30 cellular contexts compared by ENCODE assay signal in genomic region chr7:13416544-13416943, GRCh38.
"Had no signal": no experiment of that assay in that cellular context is flagged by ENCODE, and none has a peak within 500 bp of the region (broad histone marks: within the 10 kb centered on the region; RNA-seq: fewer than 3 reads in every experiment).

No MANE protein-coding gene starts in this region.

- H3K4me3 ChIP-seq: ascending aorta, cardiac muscle cell had no signal

- H3K4me1 ChIP-seq: ascending aorta had no signal

- H3K27ac ChIP-seq: ascending aorta, cardiac muscle cell, WERI-Rb-1 had no signal

- H3K36me3 ChIP-seq: ascending aorta, cardiac muscle cell, WERI-Rb-1 had no signal

- H3K27me3 ChIP-seq: ascending aorta, cardiac muscle cell had no signal

- FAIRE-seq: bronchial epithelial cell had no signal

- ATAC-seq: activated CD4-positive, alpha-beta T cell treated with anti-CD3 and anti-CD28 coated beads for 36 hours; activated CD4-positive, CD25-positive, alpha-beta regulatory T cell treated with anti-CD3 and anti-CD28 coated beads, Interleukin-2, amount 50 U/mL, for 24 hours; activated CD8-positive, alpha-beta memory T cell treated with anti-CD3 and anti-CD28 coated beads, Interleukin-2, amount 10 ng/mL, durations not matched to agents 7 days and 5 days; activated CD8-positive, alpha-beta T cell treated with anti-CD3 and anti-CD28 coated beads, Interleukin-2, amount 10 ng/mL, durations not matched to agents 7 days and 5 days; activated naive CD8-positive, alpha-beta T cell treated with anti-CD3 and anti-CD28 coated beads, Interleukin-2, amount 50 U/mL, for 24 hours; WTC11 had no signal

- DNase-seq: activated CD4-positive, alpha-beta memory T cell treated with anti-CD3 and anti-CD28 coated beads, Interleukin-2, amount 10 ng/mL, durations not matched to agents 7 days and 5 days; activated CD4-positive, alpha-beta T cell treated with anti-CD3 and anti-CD28 coated beads for 1 hour; activated CD4-positive, alpha-beta T cell treated with anti-CD3 and anti-CD28 coated beads for 36 hours; activated CD4-positive, alpha-beta T cell treated with anti-CD3 and anti-CD28 coated beads for 48 hours; activated CD4-positive, alpha-beta T cell treated with anti-CD3 and anti-CD28 coated beads, Interleukin-2, amount 10 ng/mL, durations not matched to agents 7 days and 5 days; activated CD4-positive, alpha-beta T cell treated with anti-CD3 and anti-CD28 coated beads, Interleukin-2, amount 50 U/mL, for 48 hours; activated CD4-positive, CD25-positive, alpha-beta regulatory T cell; activated CD8-positive, alpha-beta memory T cell treated with anti-CD3 and anti-CD28 coated beads for 24 hours; activated CD8-positive, alpha-beta memory T cell treated with anti-CD3 and anti-CD28 coated beads, Interleukin-2, amount 10 ng/mL, durations not matched to agents 7 days and 5 days; activated CD8-positive, alpha-beta memory T cell treated with anti-CD3 and anti-CD28 coated beads, Interleukin-2, amount 50 U/mL, for 48 hours; activated CD8-positive, alpha-beta T cell treated with anti-CD3 and anti-CD28 coated beads, Interleukin-2, amount 10 ng/mL, durations not matched to agents 7 days and 5 days; activated effector memory CD4-positive, alpha-beta T cell treated with Interleukin-2 at 50 U/mL for 16 hours; activated gamma-delta T cell; activated naive CD4-positive, alpha-beta T cell treated with anti-CD3 and anti-CD28 coated beads, Interleukin-2, amount 10 ng/mL, durations not matched to agents 7 days and 5 days; activated naive CD4-positive, alpha-beta T cell treated with Interleukin-2 at 50 U/mL for 16 hours; activated naive CD8-positive, alpha-beta T cell treated with anti-CD3 and anti-CD28 coated beads, Interleukin-2, amount 10 ng/mL, durations not matched to agents 7 days and 5 days; activated naive CD8-positive, alpha-beta T cell treated with anti-CD3 and anti-CD28 coated beads, Interleukin-2, amount 50 U/mL, for 24 hours; activated T-cell treated with anti-CD3 and anti-CD28 coated beads, Interleukin-2, amount 50 U/mL, for 24 hours; activated T-cell treated with anti-CD3 and anti-CD28 coated beads, Interleukin-2, amount 50 U/mL, for 48 hours; amygdala; anterior cingulate cortex; central memory CD4-positive, alpha-beta T cell; T-helper 2 cell; T-helper 9 cell; WERI-Rb-1 had no signal
